Comparison of ENCODE assay signal across 9 cellular contexts in the genomic region with DNA sequence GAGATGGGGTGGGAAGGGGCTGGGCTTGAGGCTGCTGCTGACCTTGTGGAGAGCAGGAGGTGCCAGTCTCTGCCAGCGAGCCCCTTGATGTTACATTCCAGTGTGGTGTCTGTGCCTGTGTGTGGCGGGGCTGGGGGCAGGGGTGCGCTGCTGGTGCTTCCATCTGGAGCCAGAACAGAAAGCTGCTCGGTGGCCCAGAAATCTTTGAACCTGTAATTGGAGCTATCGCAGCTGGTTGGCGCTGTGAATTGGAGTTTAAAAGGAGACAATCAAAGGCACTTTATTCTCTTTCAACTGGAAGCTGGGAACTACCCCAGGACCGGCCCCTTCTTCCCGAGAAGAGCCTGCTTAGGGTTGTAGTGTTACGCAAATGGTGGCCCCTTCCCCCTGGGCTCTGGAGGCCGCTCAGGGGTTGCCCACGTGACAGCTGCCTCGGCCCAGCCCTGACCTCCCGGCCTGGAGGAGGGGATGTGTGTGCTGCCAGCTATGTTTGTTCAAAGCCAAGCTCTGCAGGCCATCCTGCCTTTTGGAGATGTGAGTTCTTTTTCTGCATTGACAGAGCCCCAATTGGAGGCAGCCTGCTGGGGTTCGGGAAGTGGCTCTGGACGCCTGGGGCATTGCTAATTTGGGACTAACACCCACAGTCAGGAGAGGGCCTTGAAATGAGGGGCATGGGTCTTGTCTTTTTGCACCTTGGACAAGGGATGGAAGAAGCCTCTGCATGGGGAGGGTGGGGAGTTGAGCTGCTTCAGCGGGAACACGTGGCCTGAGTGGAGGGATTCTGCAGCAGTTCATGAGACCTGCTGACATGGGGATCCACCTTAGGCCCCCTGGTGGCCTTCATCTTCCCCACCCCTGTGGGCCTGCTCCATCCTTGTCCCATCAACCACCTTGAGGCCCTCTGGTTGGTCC. TPM values are rescaled to one million over a fixed set of nuclear protein-coding genes. Genes with fewer than 3 reads are reported as not detected.
DNase-seq lines count a peak whose midpoint lies in the region; ATAC-seq and TF ChIP-seq lines count a peak whose summit lies in the region.
"Had no signal": no experiment of that assay in that cellular context is flagged by ENCODE, and none has a peak within 500 bp of the region (broad histone marks: within the 10 kb centered on the region; RNA-seq: fewer than 3 reads in every experiment).

No MANE protein-coding gene starts in this region.

- DNase-seq in AG10803 (ENCODE audit: low read depth) = peak; percentile 32
- DNase-seq in NAMALWA (ENCODE audit: low spot score) = peak; percentile 39
- DNase-seq in fibroblast of the aortic adventitia (ENCODE audit: low read depth) = no peak
- DNase-seq in mucosa of descending colon = peak in 1 of 3 donors; percentile 27
- no peak for DNase-seq in stimulated activated CD4-positive, alpha-beta T cell treated with anti-CD3 and anti-CD28 coated beads, Interleukin-15, amount 100 ng/mL, for 24 hours
- DNase-seq in activated T-cell treated with anti-CD3 and anti-CD28 coated beads, Interleukin-2, amount 50 U/mL, for 72 hours = no peak
- DNase-seq in NCI-H2081 (lab: John Stamatoyannopoulos, UW) = no peak
- DNase-seq in activated T-helper 1 cell treated with anti-CD3 and anti-CD28 coated beads, Interleukin-12 subunit alpha, Interleukin-12 subunit beta, Interleukin-2, Interleukin-4 antibody, amounts not matched to agents 30 ng/mL and 10 ng/mL and 1 ng/mL, durations not matched to agents 14 hours and 24 hours and 36 hours (ENCODE audit: low spot score) = no peak

- H3K4me1 ChIP-seq in mucosa of descending colon (ENCODE audit: low read depth) = no peaks in the 10 kb centered on the region

- peak; percentile 45 for TF ChIP-seq CTCF in AG10803 (conservative IDR thresholded peaks at IDR 0.05; ENCODE audit: low read length)
- TF ChIP-seq CTCF in fibroblast of the aortic adventitia (IDR thresholded peaks at IDR 0.05; ENCODE audit: insufficient read depth, low read length) = peak; percentile 47
- TF ChIP-seq CTCF in mucosa of descending colon (IDR thresholded peaks at IDR 0.05) = no peak

- intact Hi-C loops in mucosa of descending colon (cut with DNase I, micrococcal nuclease) = no loop called here
- intact Hi-C loops in activated T-helper 1 cell treated with anti-CD3 and anti-CD28 coated beads, Interleukin-12 subunit alpha, Interleukin-12 subunit beta, Interleukin-2, Interleukin-4 antibody, amounts not matched to agents 30 ng/mL and 10 ng/mL and 1 ng/mL, durations not matched to agents 14 hours and 24 hours and 36 hours (cut with micrococcal nuclease) = no loop called here

- peaks cover 19% of the 10 kb centered on the region for H3K27me3 Mint-ChIP-seq in activated T-cell treated with anti-CD3 and anti-CD28 coated beads, Interleukin-2, amount 50 U/mL, for 72 hours (ENCODE audit: low read depth)
- H3K27me3 Mint-ChIP-seq in activated T-helper 1 cell treated with anti-CD3 and anti-CD28 coated beads, Interleukin-12 subunit alpha, Interleukin-12 subunit beta, Interleukin-2, Interleukin-4 antibody, amounts not matched to agents 30 ng/mL and 10 ng/mL and 1 ng/mL, durations not matched to agents 14 hours and 24 hours and 36 hours (ENCODE audit: insufficient read depth) = peaks cover 2% of the 10 kb centered on the region

- H3K9me3 ChIP-seq in mucosa of descending colon = no peaks in the 10 kb centered on the region

- no peak overlapping the region for H3K4me3 Mint-ChIP-seq in activated T-cell treated with anti-CD3 and anti-CD28 coated beads, Interleukin-2, amount 50 U/mL, for 72 hours
- H3K4me3 Mint-ChIP-seq in activated T-helper 1 cell treated with anti-CD3 and anti-CD28 coated beads, Interleukin-12 subunit alpha, Interleukin-12 subunit beta, Interleukin-2, Interleukin-4 antibody, amounts not matched to agents 30 ng/mL and 10 ng/mL and 1 ng/mL, durations not matched to agents 14 hours and 24 hours and 36 hours = no peak overlapping the region

- H3K4me1 Mint-ChIP-seq in activated T-cell treated with anti-CD3 and anti-CD28 coated beads, Interleukin-2, amount 50 U/mL, for 72 hours (ENCODE audit: low read depth) = no peaks in the 10 kb centered on the region
- no peaks in the 10 kb centered on the region for H3K4me1 Mint-ChIP-seq in activated T-helper 1 cell treated with anti-CD3 and anti-CD28 coated beads, Interleukin-12 subunit alpha, Interleukin-12 subunit beta, Interleukin-2, Interleukin-4 antibody, amounts not matched to agents 30 ng/mL and 10 ng/mL and 1 ng/mL, durations not matched to agents 14 hours and 24 hours and 36 hours (ENCODE audit: low read depth)

- H3K36me3 ChIP-seq in mucosa of descending colon (ENCODE audit: low read depth) = no peaks in the 10 kb centered on the region

- peak; percentile 21 for ATAC-seq in mucosa of descending colon
- ATAC-seq in activated T-cell treated with anti-CD3 and anti-CD28 coated beads, Interleukin-2, amount 50 U/mL, for 72 hours (replicated peaks in 1 of 2) = no peak
- ATAC-seq: activated naive CD4-positive, alpha-beta T cell treated with anti-CD3 and anti-CD28 coated beads, Interleukin-2, amount 50 U/mL, for 72 hours had no signal

- H3K27ac Mint-ChIP-seq in activated T-cell treated with anti-CD3 and anti-CD28 coated beads, Interleukin-2, amount 50 U/mL, for 72 hours = no peak overlapping the region
- no peak overlapping the region for H3K27ac Mint-ChIP-seq in activated T-helper 1 cell treated with anti-CD3 and anti-CD28 coated beads, Interleukin-12 subunit alpha, Interleukin-12 subunit beta, Interleukin-2, Interleukin-4 antibody, amounts not matched to agents 30 ng/mL and 10 ng/mL and 1 ng/mL, durations not matched to agents 14 hours and 24 hours and 36 hours
- H3K27ac Mint-ChIP-seq: activated naive CD4-positive, alpha-beta T cell treated with anti-CD3 and anti-CD28 coated beads, Interleukin-2, amount 50 U/mL, for 72 hours had no signal

- H3K9me3 Mint-ChIP-seq in activated T-cell treated with anti-CD3 and anti-CD28 coated beads, Interleukin-2, amount 50 U/mL, for 72 hours = no peaks in the 10 kb centered on the region
- H3K9me3 Mint-ChIP-seq in activated T-helper 1 cell treated with anti-CD3 and anti-CD28 coated beads, Interleukin-12 subunit alpha, Interleukin-12 subunit beta, Interleukin-2, Interleukin-4 antibody, amounts not matched to agents 30 ng/mL and 10 ng/mL and 1 ng/mL, durations not matched to agents 14 hours and 24 hours and 36 hours = no peaks in the 10 kb centered on the region
- H3K9me3 Mint-ChIP-seq: activated naive CD4-positive, alpha-beta T cell treated with anti-CD3 and anti-CD28 coated beads, Interleukin-2, amount 50 U/mL, for 72 hours had no signal

- H3K4me3 ChIP-seq in AG10803 (ENCODE audit: low read length) = no peak overlapping the region
- no peak overlapping the region for H3K4me3 ChIP-seq in fibroblast of the aortic adventitia (ENCODE audit: low read depth, low read length)
- no peak overlapping the region for H3K4me3 ChIP-seq in mucosa of descending colon

- H3K36me3 Mint-ChIP-seq in activated T-cell treated with anti-CD3 and anti-CD28 coated beads, Interleukin-2, amount 50 U/mL, for 72 hours (ENCODE audit: insufficient read depth in 2 of 2) = no peaks in the 10 kb centered on the region
- no peaks in the 10 kb centered on the region for H3K36me3 Mint-ChIP-seq in activated T-helper 1 cell treated with anti-CD3 and anti-CD28 coated beads, Interleukin-12 subunit alpha, Interleukin-12 subunit beta, Interleukin-2, Interleukin-4 antibody, amounts not matched to agents 30 ng/mL and 10 ng/mL and 1 ng/mL, durations not matched to agents 14 hours and 24 hours and 36 hours (ENCODE audit: low read depth)
- H3K36me3 Mint-ChIP-seq: activated naive CD4-positive, alpha-beta T cell treated with anti-CD3 and anti-CD28 coated beads, Interleukin-2, amount 50 U/mL, for 72 hours had no signal

RNA-seq across cellular contexts. Expression of a gene that starts 14.0 kb away (rescaled TPM):
- total RNA-seq in fibroblast of the aortic adventitia (ENCODE audit: low replicate concordance) (21.9 and 30.3 TPM in 2 replicates), mucosa of descending colon (10 to 100 TPM; 64.6 to 87.9 (median 82.2) TPM)
- total RNA-seq in activated T-cell treated with anti-CD3 and anti-CD28 coated beads, Interleukin-2, amount 50 U/mL, for 72 hours = 10 to 100 TPM; 19.8 to 26.8 TPM
- 26.2 and 27.3 TPM in 2 replicates for total RNA-seq in activated T-helper 1 cell treated with anti-CD3 and anti-CD28 coated beads, Interleukin-12 subunit alpha, Interleukin-12 subunit beta, Interleukin-2, Interleukin-4 antibody, amounts not matched to agents 30 ng/mL and 10 ng/mL and 1 ng/mL, durations not matched to agents 14 hours and 24 hours and 36 hours

RNA-seq across cellular contexts. Expression of a gene that starts 30.7 kb away (rescaled TPM):
- total RNA-seq in fibroblast of the aortic adventitia (ENCODE audit: low replicate concordance) (0.90 and 0.98 TPM in 2 replicates), mucosa of descending colon (10 to 100 TPM in 1 of 3 donors, 1 to 10 TPM in 2; 3.9 to 14.2 (median 7.1) TPM)
- under 1 TPM; 0.19 to 0.24 TPM for total RNA-seq in activated T-cell treated with anti-CD3 and anti-CD28 coated beads, Interleukin-2, amount 50 U/mL, for 72 hours
- 0.05 and 0.10 TPM in 2 replicates for total RNA-seq in activated T-helper 1 cell treated with anti-CD3 and anti-CD28 coated beads, Interleukin-12 subunit alpha, Interleukin-12 subunit beta, Interleukin-2, Interleukin-4 antibody, amounts not matched to agents 30 ng/mL and 10 ng/mL and 1 ng/mL, durations not matched to agents 14 hours and 24 hours and 36 hours

RNA-seq across cellular contexts. Expression of a gene that starts 41.4 kb away (rescaled TPM):
- total RNA-seq in fibroblast of the aortic adventitia (ENCODE audit: low replicate concordance) (0.27 and 1.1 TPM in 2 replicates), mucosa of descending colon (1 to 10 TPM in 1 of 3 donors, under 1 TPM in 2; 0.63 to 4.2 (median 0.64) TPM)
- total RNA-seq in activated T-cell treated with anti-CD3 and anti-CD28 coated beads, Interleukin-2, amount 50 U/mL, for 72 hours = under 1 TPM; 0.60 to 0.62 TPM
- 0.08 and 0.17 TPM in 2 replicates for total RNA-seq in activated T-helper 1 cell treated with anti-CD3 and anti-CD28 coated beads, Interleukin-12 subunit alpha, Interleukin-12 subunit beta, Interleukin-2, Interleukin-4 antibody, amounts not matched to agents 30 ng/mL and 10 ng/mL and 1 ng/mL, durations not matched to agents 14 hours and 24 hours and 36 hours

RNA-seq across cellular contexts. Expression of a gene that starts 59.3 kb away (rescaled TPM):
- total RNA-seq in fibroblast of the aortic adventitia (ENCODE audit: low replicate concordance) = 20.2 and 27.5 TPM in 2 replicates
- total RNA-seq in mucosa of descending colon = 10 to 100 TPM; 79.9 to 95.0 (median 80.9) TPM
- 100 to 1,000 TPM in 1 of 2 donors, 10 to 100 TPM in 1; 95.6 to 110 TPM for total RNA-seq in activated T-cell treated with anti-CD3 and anti-CD28 coated beads, Interleukin-2, amount 50 U/mL, for 72 hours
- 81.0 and 88.7 TPM in 2 replicates for total RNA-seq in activated T-helper 1 cell treated with anti-CD3 and anti-CD28 coated beads, Interleukin-12 subunit alpha, Interleukin-12 subunit beta, Interleukin-2, Interleukin-4 antibody, amounts not matched to agents 30 ng/mL and 10 ng/mL and 1 ng/mL, durations not matched to agents 14 hours and 24 hours and 36 hours

Comparison
In these comparisons a context has a peak if more than half of its experiments do, and no peak if none do; other contexts are left out.
1. DNase-seq: peak in AG10803 (single experiment) and NAMALWA (single experiment); none in fibroblast of the aortic adventitia (single experiment), stimulated activated CD4-positive, alpha-beta T cell treated with anti-CD3 and anti-CD28 coated beads, Interleukin-15, amount 100 ng/mL, for 24 hours (single experiment), activated T-cell treated with anti-CD3 and anti-CD28 coated beads, Interleukin-2, amount 50 U/mL, for 72 hours (0 of 2), NCI-H2081 (0 of 2) and activated T-helper 1 cell treated with anti-CD3 and anti-CD28 coated beads, Interleukin-12 subunit alpha, Interleukin-12 subunit beta, Interleukin-2, Interleukin-4 antibody, amounts not matched to agents 30 ng/mL and 10 ng/mL and 1 ng/mL, durations not matched to agents 14 hours and 24 hours and 36 hours (single experiment).